In the genomic region with DNA sequence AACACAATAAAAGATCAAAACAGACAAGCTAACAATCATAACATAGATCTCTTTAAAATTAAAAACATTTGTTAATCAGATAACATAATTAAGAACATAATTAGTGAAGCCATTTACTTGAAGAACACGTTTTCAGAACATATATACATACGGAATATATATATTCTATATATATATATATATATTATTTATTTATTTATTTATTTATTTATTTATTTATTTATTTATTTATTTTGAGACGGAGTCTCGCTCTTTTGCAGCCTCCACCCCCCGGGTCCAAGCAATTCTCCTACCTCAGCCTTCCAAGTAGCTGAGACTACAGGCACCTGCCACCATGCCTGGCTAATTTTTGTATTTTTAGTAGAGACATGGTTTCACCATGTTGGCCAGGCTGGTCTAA, we compare ENCODE assay signal across 2 cellular contexts.
DNase-seq lines count a peak whose midpoint lies in the region; TF ChIP-seq lines count a peak whose summit lies in the region.
"Not testable (repeated sequence)": the region's sequence is repeated elsewhere in the genome, so short reads cannot be mapped to it uniquely, and the experiment has no call there.

No MANE protein-coding gene starts in this region.

- H3K4me3 Mint-ChIP-seq in neural crest cell = not testable (repeated sequence)

- H3K36me3 ChIP-seq in HEK293 (ENCODE audit: control insufficient read depth in 2 of 2, insufficient read depth in 1 of 2, low read length in 2 of 2) = not testable (repeated sequence)

- H3K9me3 Mint-ChIP-seq in neural crest cell = not testable (repeated sequence)

- POLR2A ChIA-PET in HEK293 (lab: Yijun Ruan, JAX) = not testable (repeated sequence)

- not testable (repeated sequence) for H3K4me3 ChIP-seq in HEK293 (ENCODE audit: low read depth, low read length)

- H3K27me3 Mint-ChIP-seq in neural crest cell (ENCODE audit: low read depth) = not testable (repeated sequence)

- H3K27ac Mint-ChIP-seq in neural crest cell (ENCODE audit: unreplicated experiment) = peak overlapping the region; percentile 62

- CTCF ChIA-PET in HEK293 (lab: Yijun Ruan, JAX) = interaction anchor here (0.6 kb wide), 1 partner anchor 638 kb away, joined by 3 read pairs; no protein-coding TSS in a partner anchor

- H3K27ac ChIP-seq in HEK293 (ENCODE audit: extremely low read depth, low read depth, low read length) = not testable (repeated sequence)

- H3K4me1 ChIP-seq in HEK293 (ENCODE audit: control insufficient read depth, insufficient read depth, low read length) = not testable (repeated sequence)

- TF ChIP-seq CTCF in HEK293 (tag by site-specific recombination; IDR thresholded peaks at IDR 0.05); neural crest cell (conservative IDR thresholded peaks at IDR 0.05): not testable (repeated sequence)

- not testable (repeated sequence) for H3K36me3 Mint-ChIP-seq in neural crest cell (ENCODE audit: low read depth)

- H3K4me1 Mint-ChIP-seq in neural crest cell = not testable (repeated sequence)

- H3K9me3 ChIP-seq in HEK293 (ENCODE audit: control insufficient read depth, insufficient read depth, low read depth, low read length) = not testable (repeated sequence)

- DNase-seq in neural crest cell (ENCODE audit: low read depth, low spot score) = not testable (repeated sequence)

TF ChIP-seq in HEK293, 187 proteins besides CTCF, POLR2A, EP300 and RAD21:
- TF ChIP-seq ZNF394 (tag by site-specific recombination; IDR thresholded peaks at IDR 0.05; ENCODE audit: borderline replicate concordance) = peak; percentile 74; the same call in 1 of the 2 replicates
- peak; percentile 54 for TF ChIP-seq ZNF426 (tag by site-specific recombination; IDR thresholded peaks at IDR 0.05)
- TF ChIP-seq, protein P1, sequence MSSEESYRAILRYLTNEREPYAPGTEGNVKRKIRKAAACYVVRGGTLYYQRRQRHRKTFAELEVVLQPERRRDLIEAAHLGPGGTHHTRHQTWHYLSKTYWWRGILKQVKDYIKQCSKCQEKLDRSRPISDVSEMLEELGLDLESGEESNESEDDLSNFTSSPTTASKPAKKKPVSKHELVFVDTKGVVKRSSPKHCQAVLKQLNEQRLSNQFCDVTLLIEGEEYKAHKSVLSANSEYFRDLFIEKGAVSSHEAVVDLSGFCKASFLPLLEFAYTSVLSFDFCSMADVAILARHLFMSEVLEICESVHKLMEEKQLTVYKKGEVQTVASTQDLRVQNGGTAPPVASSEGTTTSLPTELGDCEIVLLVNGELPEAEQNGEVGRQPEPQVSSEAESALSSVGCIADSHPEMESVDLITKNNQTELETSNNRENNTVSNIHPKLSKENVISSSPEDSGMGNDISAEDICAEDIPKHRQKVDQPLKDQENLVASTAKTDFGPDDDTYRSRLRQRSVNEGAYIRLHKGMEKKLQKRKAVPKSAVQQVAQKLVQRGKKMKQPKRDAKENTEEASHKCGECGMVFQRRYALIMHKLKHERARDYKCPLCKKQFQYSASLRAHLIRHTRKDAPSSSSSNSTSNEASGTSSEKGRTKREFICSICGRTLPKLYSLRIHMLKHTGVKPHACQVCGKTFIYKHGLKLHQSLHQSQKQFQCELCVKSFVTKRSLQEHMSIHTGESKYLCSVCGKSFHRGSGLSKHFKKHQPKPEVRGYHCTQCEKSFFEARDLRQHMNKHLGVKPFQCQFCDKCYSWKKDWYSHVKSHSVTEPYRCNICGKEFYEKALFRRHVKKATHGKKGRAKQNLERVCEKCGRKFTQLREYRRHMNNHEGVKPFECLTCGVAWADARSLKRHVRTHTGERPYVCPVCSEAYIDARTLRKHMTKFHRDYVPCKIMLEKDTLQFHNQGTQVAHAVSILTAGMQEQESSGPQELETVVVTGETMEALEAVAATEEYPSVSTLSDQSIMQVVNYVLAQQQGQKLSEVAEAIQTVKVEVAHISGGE (tag by site-specific recombination; conservative IDR thresholded peaks at IDR 0.05; ENCODE audit: low read depth) = peak; percentile 49; the same call in 1 of the 2 replicates
- peak; percentile 34; the same call in 1 of the 2 replicates for TF ChIP-seq ZNF555 (tag by site-specific recombination; conservative IDR thresholded peaks at IDR 0.05)
TF ChIP-seq in HEK293: peak in this region for 4; not testable (repeated sequence) for 183.
